1 cellular context compared by ENCODE assay signal in genomic region chr18:36459786-36460185, GRCh38.
TF ChIP-seq lines count a peak whose summit lies in the region.

No MANE protein-coding gene starts in this region.

TF ChIP-seq in GM23338, 12 proteins besides CTCF, POLR2A, EP300 and RAD21 (continued from another document):
- TF ChIP-seq ZNF462 (CRISPR knock-in tag; IDR thresholded peaks at IDR 0.05) = no peak
- TF ChIP-seq CREB1 (CRISPR knock-in tag; IDR thresholded peaks at IDR 0.05; ENCODE audit: low read depth) = no peak
- TF ChIP-seq STAT1 (IDR thresholded peaks at IDR 0.05; ENCODE audit: unreplicated experiment) = no peak
TF ChIP-seq in GM23338: peak in this region for 0.
